1 cellular context compared by ENCODE assay signal in genomic region chr6:167671977-167672687, GRCh38.
TF ChIP-seq lines count a peak whose summit lies in the region.

No MANE protein-coding gene starts in this region.

TF ChIP-seq in HepG2, 621 proteins besides CTCF, POLR2A, EP300 and RAD21 (continued from another document and continues in another):
- TF ChIP-seq ZHX2 (IDR thresholded peaks at IDR 0.05; ENCODE audit: low read depth) (no peak), ZHX2 (CRISPR knock-in tag; IDR thresholded peaks at IDR 0.05; ENCODE audit: borderline replicate concordance) (no peak), ZNF317 (CRISPR knock-in tag; IDR thresholded peaks at IDR 0.05) (peak; percentile 30; the same call in 1 of the 2 replicates), RFX1 (IDR thresholded peaks at IDR 0.05) (no peak), ZC3H4 (CRISPR knock-in tag; IDR thresholded peaks at IDR 0.05; ENCODE audit: borderline replicate concordance) (no peak), ZBTB43 (CRISPR knock-in tag; conservative IDR thresholded peaks at IDR 0.05) (no peak), BORCS8-MEF2B (CRISPR knock-in tag; IDR thresholded peaks at IDR 0.05) (0 out of 2 replicates have a peak, but pooled peaks have one; percentile 62), PHB2 (IDR thresholded peaks at IDR 0.05; ENCODE audit: partially characterized antibody) (no peak), ZFP91 (CRISPR knock-in tag; IDR thresholded peaks at IDR 0.05; ENCODE audit: borderline replicate concordance) (peak; percentile 75), ZNF276 (CRISPR knock-in tag; IDR thresholded peaks at IDR 0.05; ENCODE audit: low read depth) (no peak), ESRRA (CRISPR knock-in tag; IDR thresholded peaks at IDR 0.05; ENCODE audit: low read depth) (0 out of 2 replicates have a peak, but pooled peaks have one; percentile 39), ATF7 (IDR thresholded peaks at IDR 0.05) (no peak), ATF7 (CRISPR knock-in tag; IDR thresholded peaks at IDR 0.05) (no peak), ZBTB4 (CRISPR knock-in tag; IDR thresholded peaks at IDR 0.05; ENCODE audit: borderline replicate concordance) (peak; percentile 99; the same call in 1 of the 2 replicates), ZNF552 (CRISPR knock-in tag; IDR thresholded peaks at IDR 0.05; ENCODE audit: borderline replicate concordance) (no peak), NFIB (CRISPR knock-in tag; IDR thresholded peaks at IDR 0.05; ENCODE audit: borderline replicate concordance) (no peak), HES4 (CRISPR knock-in tag; IDR thresholded peaks at IDR 0.05; ENCODE audit: borderline replicate concordance) (no peak), ETS1 (CRISPR knock-in tag; IDR thresholded peaks at IDR 0.05) (no peak), ZNF784 (CRISPR knock-in tag; IDR thresholded peaks at IDR 0.05; ENCODE audit: borderline replicate concordance) (no peak), SNAPC4 (CRISPR knock-in tag; IDR thresholded peaks at IDR 0.05) (0 out of 2 replicates have a peak, but pooled peaks have one; percentile 25), ZNF556 (CRISPR knock-in tag; IDR thresholded peaks at IDR 0.05; ENCODE audit: borderline replicate concordance) (no peak), LCORL (IDR thresholded peaks at IDR 0.05) (no peak), LCORL (CRISPR knock-in tag; IDR thresholded peaks at IDR 0.05) (0 out of 2 replicates have a peak, but pooled peaks have one; percentile 56), ZNF737 (CRISPR knock-in tag; IDR thresholded peaks at IDR 0.05; ENCODE audit: borderline replicate concordance) (no peak), WIZ (CRISPR knock-in tag; IDR thresholded peaks at IDR 0.05) (no peak), ZBTB33 (CRISPR knock-in tag; IDR thresholded peaks at IDR 0.05) (peak; percentile 98), ZNF563 (CRISPR knock-in tag; IDR thresholded peaks at IDR 0.05) (no peak), CREM (IDR thresholded peaks at IDR 0.05) (no peak), CREM (CRISPR knock-in tag; IDR thresholded peaks at IDR 0.05) (no peak), BRD4 (CRISPR knock-in tag; IDR thresholded peaks at IDR 0.05) (0 out of 2 replicates have a peak, but pooled peaks have one; percentile 44), RORA (CRISPR knock-in tag; IDR thresholded peaks at IDR 0.05) (no peak), ZNF136 (CRISPR knock-in tag; IDR thresholded peaks at IDR 0.05; ENCODE audit: low read depth) (no peak), ZNF841 (CRISPR knock-in tag; IDR thresholded peaks at IDR 0.05; ENCODE audit: borderline replicate concordance) (no peak), SNAI1 (CRISPR knock-in tag; IDR thresholded peaks at IDR 0.05; ENCODE audit: borderline replicate concordance) (0 out of 2 replicates have a peak, but pooled peaks have one; percentile 3)
